ENCODE assay signal across 1 cellular context in the genomic region with DNA sequence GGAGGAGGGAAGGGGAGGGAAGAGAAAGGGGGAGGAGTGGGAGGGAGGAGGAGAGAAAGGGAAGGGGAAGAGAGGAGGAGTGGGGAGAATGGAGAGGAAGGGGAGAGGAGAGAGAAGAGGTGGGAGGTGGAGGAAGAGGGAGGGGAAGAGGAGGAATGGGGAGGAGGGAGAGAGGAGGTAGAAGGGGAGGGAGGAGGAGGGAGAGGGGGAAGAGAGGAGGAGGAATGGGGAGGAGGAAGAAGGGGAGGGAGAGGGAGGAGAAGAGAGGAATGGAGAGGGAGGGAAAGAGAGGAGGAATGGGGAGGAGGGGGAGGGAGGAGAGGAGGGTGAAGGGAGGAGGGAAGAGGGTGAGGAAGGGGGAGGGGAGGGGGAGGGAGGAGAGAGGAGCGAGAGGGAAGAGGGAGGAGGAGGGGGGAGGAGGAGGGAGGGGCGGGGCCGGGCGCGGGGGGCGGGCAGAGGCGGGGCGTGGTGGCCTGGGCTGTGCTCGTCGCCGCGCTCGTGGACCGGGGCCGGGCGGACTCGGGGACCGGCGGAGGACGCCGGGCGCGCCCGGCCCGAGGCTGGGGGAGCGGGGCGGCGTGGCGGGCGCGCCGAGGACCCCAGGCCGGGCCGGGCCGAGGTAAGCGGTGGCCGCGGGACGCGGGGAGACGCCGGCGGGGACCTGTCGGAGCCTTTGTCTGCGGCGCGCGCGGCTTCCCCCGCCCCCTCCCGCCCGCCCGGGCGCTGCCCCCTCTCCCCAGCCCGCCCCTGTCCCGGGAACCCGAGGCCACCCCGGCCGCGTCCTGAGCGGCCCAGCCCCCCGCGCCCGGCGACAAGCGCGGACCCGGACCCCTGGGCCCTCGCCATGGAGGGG.
TF ChIP-seq lines count a peak whose summit lies in the region.

Gene SLC29A4 (plus strand): TSS at position 480 of the 853 bp plus-strand sequence. CDS start 4,874 bp downstream, outside the sequence.

TF ChIP-seq in GM23338, 12 proteins besides CTCF, POLR2A, EP300 and RAD21 (continued from another document):
- no peak for TF ChIP-seq ZNF462 (CRISPR knock-in tag; IDR thresholded peaks at IDR 0.05)
- TF ChIP-seq EZH2phosphoT487 (IDR thresholded peaks at IDR 0.05; ENCODE audit: unreplicated experiment), result no peak
- no peak for TF ChIP-seq CREB1 (CRISPR knock-in tag; IDR thresholded peaks at IDR 0.05; ENCODE audit: low read depth)
- no peak for TF ChIP-seq NANOG (IDR thresholded peaks at IDR 0.05; ENCODE audit: borderline replicate concordance)
- no peak for TF ChIP-seq POLR2AphosphoS5 (IDR thresholded peaks at IDR 0.05; ENCODE audit: low read depth)
